19 cellular contexts compared by ENCODE assay signal in genomic region chr3:57805263-57805662, GRCh38. TPM values are rescaled to one million over a fixed set of nuclear protein-coding genes. Genes with fewer than 3 reads are reported as not detected.
DNase-seq lines count a peak whose midpoint lies in the region; ATAC-seq and TF ChIP-seq lines count a peak whose summit lies in the region.
"Had no signal": no experiment of that assay in that cellular context is flagged by ENCODE, and none has a peak within 500 bp of the region (broad histone marks: within the 10 kb centered on the region; RNA-seq: fewer than 3 reads in every experiment).

No MANE protein-coding gene starts in this region.

- peak overlapping the region; percentile 25 to 76 for H3K27ac Mint-ChIP-seq in activated naive CD4-positive, alpha-beta T cell treated with anti-CD3 and anti-CD28 coated beads, Interleukin-2, amount 50 U/mL, for 72 hours
- H3K27ac Mint-ChIP-seq in chondrocyte (ENCODE audit: unreplicated experiment), result peak overlapping the region; percentile 81
- H3K27ac Mint-ChIP-seq in stimulated activated effector memory CD8-positive, alpha-beta T cell treated with anti-CD3 and anti-CD28 coated beads, Interleukin-12 subunit alpha, Interleukin-12 subunit beta, amount 100 ng/mL, for 72 hours, result no peak overlapping the region
- H3K27ac Mint-ChIP-seq: activated naive CD8-positive, alpha-beta T cell treated with anti-CD3 and anti-CD28 coated beads, Interleukin-2, amount 10 ng/mL, durations not matched to agents 7 days and 5 days; IgD-negative memory B cell had no signal

- ATAC-seq in activated naive CD4-positive, alpha-beta T cell treated with anti-CD3 and anti-CD28 coated beads, Interleukin-2, amount 50 U/mL, for 72 hours, result peak; percentile 10 to 11
- ATAC-seq in stimulated activated effector memory CD8-positive, alpha-beta T cell treated with anti-CD3 and anti-CD28 coated beads, Interleukin-12 subunit alpha, Interleukin-12 subunit beta, amount 100 ng/mL, for 72 hours, result peak; percentile 15
- no peak for ATAC-seq in HG02678 (IDR thresholded peaks at IDR 0.05; ENCODE audit: unreplicated experiment)
- ATAC-seq: sciatic nerve had no signal

- no peak for DNase-seq in activated naive CD4-positive, alpha-beta T cell treated with anti-CD3 and anti-CD28 coated beads, Interleukin-2, amount 50 U/mL, for 72 hours (ENCODE audit: low spot score in 2 of 2)
- DNase-seq in activated naive CD4-positive, alpha-beta T cell treated with Interleukin-2 at 50 U/mL for 16 hours, result no peak
- peak; percentile 25 for DNase-seq in OCI-M1 (lab: John Stamatoyannopoulos, UW)
- DNase-seq in chondrocyte (ENCODE audit: low spot score), result no peak
- no peak for DNase-seq in stimulated activated effector memory CD8-positive, alpha-beta T cell treated with anti-CD3 and anti-CD28 coated beads, Interleukin-12 subunit alpha, Interleukin-12 subunit beta, amount 100 ng/mL, for 72 hours (ENCODE audit: low spot score in 2 of 2)
- no peak for DNase-seq in NCI-H2107 treated with DMSO at 0.1 percent for 48 hours (lab: John Stamatoyannopoulos, UW; ENCODE audit: unreplicated experiment)
- DNase-seq in NCI-H2227 (lab: John Stamatoyannopoulos, UW; ENCODE audit: unreplicated experiment), result no peak
- DNase-seq: activated CD4-positive, CD25-positive, alpha-beta regulatory T cell treated with anti-CD3 and anti-CD28 coated beads, Interleukin-2, amount 50 U/mL, for 72 hours; activated naive CD8-positive, alpha-beta T cell treated with anti-CD3 and anti-CD28 coated beads, Interleukin-2, amount 10 ng/mL, durations not matched to agents 7 days and 5 days; glutamatergic neuron; left lung; NCI-H187 treated with DMSO at 0.1 percent for 48 hours; NCI-H510A treated with DMSO at 0.1 percent for 48 hours; ovary; SHP77 treated with DMSO at 0.1 percent for 48 hours; stomach had no signal

- no peaks in the 10 kb centered on the region for H3K9me3 Mint-ChIP-seq in activated naive CD4-positive, alpha-beta T cell treated with anti-CD3 and anti-CD28 coated beads, Interleukin-2, amount 50 U/mL, for 72 hours
- no peaks in the 10 kb centered on the region for H3K9me3 Mint-ChIP-seq in chondrocyte (ENCODE audit: low read depth)
- H3K9me3 Mint-ChIP-seq in stimulated activated effector memory CD8-positive, alpha-beta T cell treated with anti-CD3 and anti-CD28 coated beads, Interleukin-12 subunit alpha, Interleukin-12 subunit beta, amount 100 ng/mL, for 72 hours, result no peaks in the 10 kb centered on the region
- H3K9me3 Mint-ChIP-seq: activated naive CD8-positive, alpha-beta T cell treated with anti-CD3 and anti-CD28 coated beads, Interleukin-2, amount 10 ng/mL, durations not matched to agents 7 days and 5 days; IgD-negative memory B cell had no signal

- H3K4me1 Mint-ChIP-seq in chondrocyte (ENCODE audit: low read depth), result peaks cover 42% of the 10 kb centered on the region
- H3K4me1 Mint-ChIP-seq in stimulated activated effector memory CD8-positive, alpha-beta T cell treated with anti-CD3 and anti-CD28 coated beads, Interleukin-12 subunit alpha, Interleukin-12 subunit beta, amount 100 ng/mL, for 72 hours, result peaks cover 51% of the 10 kb centered on the region

- no peak for TF ChIP-seq CTCF in chondrocyte (IDR thresholded peaks at IDR 0.05)

- no peaks in the 10 kb centered on the region for H3K27me3 Mint-ChIP-seq in chondrocyte (ENCODE audit: low read depth)
- H3K27me3 Mint-ChIP-seq: activated naive CD8-positive, alpha-beta T cell treated with anti-CD3 and anti-CD28 coated beads, Interleukin-2, amount 10 ng/mL, durations not matched to agents 7 days and 5 days; IgD-negative memory B cell had no signal

- H3K4me3 Mint-ChIP-seq in chondrocyte (ENCODE audit: unreplicated experiment), result no peak overlapping the region
- H3K4me3 Mint-ChIP-seq in stimulated activated effector memory CD8-positive, alpha-beta T cell treated with anti-CD3 and anti-CD28 coated beads, Interleukin-12 subunit alpha, Interleukin-12 subunit beta, amount 100 ng/mL, for 72 hours, result no peak overlapping the region
- H3K4me3 Mint-ChIP-seq: activated naive CD8-positive, alpha-beta T cell treated with anti-CD3 and anti-CD28 coated beads, Interleukin-2, amount 10 ng/mL, durations not matched to agents 7 days and 5 days had no signal

- no peaks in the 10 kb centered on the region for H3K36me3 Mint-ChIP-seq in activated naive CD4-positive, alpha-beta T cell treated with anti-CD3 and anti-CD28 coated beads, Interleukin-2, amount 50 U/mL, for 72 hours
- no peaks in the 10 kb centered on the region for H3K36me3 Mint-ChIP-seq in chondrocyte (ENCODE audit: low read depth)
- no peaks in the 10 kb centered on the region for H3K36me3 Mint-ChIP-seq in stimulated activated effector memory CD8-positive, alpha-beta T cell treated with anti-CD3 and anti-CD28 coated beads, Interleukin-12 subunit alpha, Interleukin-12 subunit beta, amount 100 ng/mL, for 72 hours
- H3K36me3 Mint-ChIP-seq: IgD-negative memory B cell had no signal

RNA-seq across cellular contexts. Expression of gene SLMAP, which starts 49.2 kb away (rescaled TPM):
- 10 to 100 TPM; 44.1 to 44.8 TPM for total RNA-seq in activated naive CD4-positive, alpha-beta T cell treated with anti-CD3 and anti-CD28 coated beads, Interleukin-2, amount 50 U/mL, for 72 hours
- 105 to 116 TPM (median 116 TPM) in 3 replicates for total RNA-seq in chondrocyte
